ENCODE assay signal across 18 cellular contexts in genomic region chr2:235278771-235279355, GRCh38.
"Had no signal": no experiment of that assay in that cellular context is flagged by ENCODE, and none has a peak within 500 bp of the region (broad histone marks: within the 10 kb centered on the region; RNA-seq: fewer than 3 reads in every experiment).

No MANE protein-coding gene starts in this region.

- H3K9me3 Mint-ChIP-seq: activated CD8-positive, alpha-beta T cell treated with anti-CD3 and anti-CD28 coated beads for 36 hours; activated naive CD4-positive, alpha-beta T cell treated with anti-CD3 and anti-CD28 coated beads, Interleukin-2, amount 10 ng/mL, durations not matched to agents 7 days and 5 days; activated naive CD8-positive, alpha-beta T cell treated with anti-CD3 and anti-CD28 coated beads, Interleukin-2, amount 50 U/mL, for 24 hours; activated T-cell treated with anti-CD3 and anti-CD28 coated beads, Interleukin-2, amount 50 U/mL, for 4 hours; T-helper 1 cell treated with Interleukin-12 subunit alpha and Interleukin-12 subunit beta and Interleukin-4 antibody, amounts not matched to agents 30 μg/mL and 1 μg/mL, for 36 hours had no signal

- H3K36me3 Mint-ChIP-seq: activated naive CD4-positive, alpha-beta T cell treated with anti-CD3 and anti-CD28 coated beads, Interleukin-2, amount 10 ng/mL, durations not matched to agents 7 days and 5 days had no signal

- H3K9me3 ChIP-seq: tibial nerve had no signal

- H3K27ac ChIP-seq: left ventricle myocardium inferior, right atrium auricular region, tibial nerve had no signal

- H3K4me3 Mint-ChIP-seq: activated CD4-positive, alpha-beta T cell treated with anti-CD3 and anti-CD28 coated beads, Interleukin-2, amount 10 ng/mL, durations not matched to agents 24 days and 14 days; activated CD8-positive, alpha-beta T cell treated with anti-CD3 and anti-CD28 coated beads for 36 hours; activated naive CD4-positive, alpha-beta T cell treated with anti-CD3 and anti-CD28 coated beads, Interleukin-2, amount 10 ng/mL, durations not matched to agents 7 days and 5 days; activated naive CD8-positive, alpha-beta T cell treated with anti-CD3 and anti-CD28 coated beads, Interleukin-2, amount 50 U/mL, for 24 hours; activated T-cell treated with anti-CD3 and anti-CD28 coated beads, Interleukin-2, amount 50 U/mL, for 4 hours; dendritic cell treated with granulocyte-macrophage colony-stimulating factor and Interleukin-4, amounts not matched to agents 40 ng/mL and 50 ng/mL, for 4 days; stimulated activated naive CD8-positive, alpha-beta T cell treated with anti-CD3 and anti-CD28 coated beads, Interleukin-15, Interleukin-2, amounts not matched to agents 100 ng/mL and 50 ng/mL, for 24 hours; T-helper 1 cell treated with Interleukin-12 subunit alpha and Interleukin-12 subunit beta and Interleukin-4 antibody, amounts not matched to agents 30 μg/mL and 1 μg/mL, for 36 hours had no signal

- H3K36me3 ChIP-seq: left ventricle myocardium inferior, right atrium auricular region, tibial nerve had no signal

- H3K27ac Mint-ChIP-seq: activated CD4-positive, alpha-beta T cell treated with anti-CD3 and anti-CD28 coated beads, Interleukin-2, amount 10 ng/mL, durations not matched to agents 24 days and 14 days; activated CD8-positive, alpha-beta T cell treated with anti-CD3 and anti-CD28 coated beads for 36 hours; activated naive CD4-positive, alpha-beta T cell treated with anti-CD3 and anti-CD28 coated beads, Interleukin-2, amount 10 ng/mL, durations not matched to agents 7 days and 5 days; activated naive CD8-positive, alpha-beta T cell treated with anti-CD3 and anti-CD28 coated beads, Interleukin-2, amount 50 U/mL, for 24 hours; dendritic cell treated with granulocyte-macrophage colony-stimulating factor and Interleukin-4, amounts not matched to agents 40 ng/mL and 50 ng/mL, for 4 days; progenitor cell of endocrine pancreas; stimulated activated naive CD8-positive, alpha-beta T cell treated with anti-CD3 and anti-CD28 coated beads, Interleukin-15, Interleukin-2, amounts not matched to agents 100 ng/mL and 50 ng/mL, for 24 hours; T-helper 1 cell treated with Interleukin-12 subunit alpha and Interleukin-12 subunit beta and Interleukin-4 antibody, amounts not matched to agents 30 μg/mL and 1 μg/mL, for 36 hours had no signal

- DNase-seq: activated CD4-positive, alpha-beta T cell treated with anti-CD3 and anti-CD28 coated beads, Interleukin-2, amount 10 ng/mL, durations not matched to agents 24 days and 14 days; activated CD8-positive, alpha-beta T cell treated with anti-CD3 and anti-CD28 coated beads for 36 hours; activated naive CD4-positive, alpha-beta T cell treated with anti-CD3 and anti-CD28 coated beads, Interleukin-2, amount 10 ng/mL, durations not matched to agents 7 days and 5 days; activated naive CD8-positive, alpha-beta T cell treated with anti-CD3 and anti-CD28 coated beads, Interleukin-2, amount 50 U/mL, for 24 hours; activated T-cell treated with anti-CD3 and anti-CD28 coated beads, Interleukin-2, amount 50 U/mL, for 4 hours; anterior cingulate cortex; effector memory CD4-positive, alpha-beta T cell; foreskin fibroblast; left ventricle myocardium inferior; mammary epithelial cell; stimulated activated CD4-positive, alpha-beta T cell treated with anti-CD3 and anti-CD28 coated beads, Interleukin-12 subunit alpha, Interleukin-12 subunit beta, amount 100 ng/mL, for 4 hours; stimulated activated CD4-positive, alpha-beta T cell treated with anti-CD3 and anti-CD28 coated beads, Interleukin-2, amount 100 ng/mL, for 24 hours had no signal

- H3K27me3 ChIP-seq: right atrium auricular region, tibial nerve had no signal

- ATAC-seq: activated CD8-positive, alpha-beta T cell treated with anti-CD3 and anti-CD28 coated beads for 36 hours; activated naive CD8-positive, alpha-beta T cell treated with anti-CD3 and anti-CD28 coated beads, Interleukin-2, amount 50 U/mL, for 24 hours; activated T-cell treated with anti-CD3 and anti-CD28 coated beads, Interleukin-2, amount 50 U/mL, for 4 hours had no signal

- H3K4me3 ChIP-seq: left ventricle myocardium inferior, right atrium auricular region, tibial nerve had no signal

- H3K27me3 Mint-ChIP-seq: progenitor cell of endocrine pancreas had no signal

- H3K4me1 ChIP-seq: left ventricle myocardium inferior, right atrium auricular region, tibial nerve had no signal

- H3K4me1 Mint-ChIP-seq: activated CD4-positive, alpha-beta T cell treated with anti-CD3 and anti-CD28 coated beads, Interleukin-2, amount 10 ng/mL, durations not matched to agents 24 days and 14 days; activated naive CD4-positive, alpha-beta T cell treated with anti-CD3 and anti-CD28 coated beads, Interleukin-2, amount 10 ng/mL, durations not matched to agents 7 days and 5 days; activated naive CD8-positive, alpha-beta T cell treated with anti-CD3 and anti-CD28 coated beads, Interleukin-2, amount 50 U/mL, for 24 hours had no signal
